In the genomic region with DNA sequence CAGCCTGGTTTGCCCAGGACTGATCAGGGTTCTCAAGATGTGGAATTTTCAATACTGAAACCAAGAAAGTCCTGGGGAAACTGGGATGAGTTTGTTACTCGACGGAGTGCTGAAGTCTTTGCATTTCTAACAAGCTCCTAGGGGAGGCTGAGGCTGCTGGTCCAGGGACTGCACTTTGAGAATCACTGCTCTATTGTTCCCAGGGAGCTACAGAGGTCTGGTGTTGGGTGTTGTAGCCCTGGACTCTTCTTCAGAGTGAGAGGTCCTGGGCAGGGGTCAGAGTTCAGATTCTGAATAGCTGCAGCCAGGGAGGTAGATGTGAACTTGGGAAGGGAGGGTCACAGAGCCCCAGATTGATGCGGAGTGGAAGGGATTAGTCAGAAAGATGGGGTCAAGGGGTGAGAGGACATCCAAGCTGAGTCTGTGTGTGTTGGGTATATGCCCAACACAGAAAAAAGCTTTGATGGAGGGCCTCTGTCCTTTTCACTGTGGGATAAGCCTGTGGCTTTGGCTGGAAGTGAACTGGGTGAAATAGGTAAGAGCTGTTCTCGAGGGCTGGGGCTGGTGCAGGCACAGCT, we compare ENCODE assay signal across 17 cellular contexts. TPM values are rescaled to one million over a fixed set of nuclear protein-coding genes. Genes with fewer than 3 reads are reported as not detected.
DNase-seq lines count a peak whose midpoint lies in the region; TF ChIP-seq lines count a peak whose summit lies in the region.
"Had no signal": no experiment of that assay in that cellular context is flagged by ENCODE, and none has a peak within 500 bp of the region (broad histone marks: within the 10 kb centered on the region; RNA-seq: fewer than 3 reads in every experiment).

No MANE protein-coding gene starts in this region.

- no peaks in the 10 kb centered on the region for H3K36me3 Mint-ChIP-seq in MCF 10A (ENCODE audit: insufficient read depth, unreplicated experiment)
- H3K36me3 Mint-ChIP-seq: CD8-positive, alpha-beta memory T cell had no signal

- 56 to 60% methylated on average over 4 of the region's 4 CpGs for WGBS in esophagus squamous epithelium, 2 donors
- WGBS in neuronal stem cell (ENCODE audit: extremely low coverage in 2 of 2, insufficient read length in 2 of 2, insufficient replicate concordance in 1 of 2), 2 donors = no CpG with 5 or more reads among the region's 4 CpGs

- H3K9ac ChIP-seq in neuronal stem cell (ENCODE audit: low read depth, low read length, poor library complexity) = no peak overlapping the region
- H3K9ac ChIP-seq: GM23248 had no signal

- H3K18ac ChIP-seq in neuronal stem cell (ENCODE audit: low read length) = peak overlapping the region; percentile 48

- H3K79me1 ChIP-seq in neuronal stem cell (ENCODE audit: low read depth, low read length) = peaks cover 1% of the 10 kb centered on the region

- H3K4ac ChIP-seq in neuronal stem cell (ENCODE audit: low read length) = no peak overlapping the region

- H3K27ac ChIP-seq in breast epithelium (peak overlapping the region; percentile 68 to 91), esophagus squamous epithelium (peak overlapping the region; percentile 80 to 90 (median 85)), neuronal stem cell (replicated peaks; ENCODE audit: low read length) (no peak overlapping the region)
- H3K27ac ChIP-seq: 22Rv1, GM23248 had no signal

- H2AFZ ChIP-seq in neuronal stem cell (ENCODE audit: low read length) = no peak overlapping the region
- H2AFZ ChIP-seq: GM23248 had no signal

- H3K36me3 ChIP-seq in breast epithelium (no peaks in the 10 kb centered on the region), esophagus squamous epithelium (no peaks in the 10 kb centered on the region), neuronal stem cell (replicated peaks in 1 of 2; ENCODE audit: control insufficient read depth in 2 of 2, insufficient read depth in 2 of 2, low read length in 2 of 2) (no peaks in the 10 kb centered on the region)

- H2AK5ac ChIP-seq in neuronal stem cell (ENCODE audit: low read depth, low read length) = no peak overlapping the region

- intact Hi-C loops in breast epithelium (cut with DNase I; ENCODE audit: low total_unique reads) = no loop called here
- intact Hi-C loops in MCF 10A (cut with micrococcal nuclease) = no loop called here
- intact Hi-C loops in esophagus squamous epithelium (cut with DNase I) = no loop called here

- H3K27me3 ChIP-seq in breast epithelium (no peaks in the 10 kb centered on the region), esophagus squamous epithelium (no peaks in the 10 kb centered on the region), neuronal stem cell (ENCODE audit: control insufficient read depth in 3 of 3, insufficient read depth in 3 of 3, low read depth in 1 of 3, low read length in 3 of 3) (no peaks in the 10 kb centered on the region)

- H3K4me1 ChIP-seq in breast epithelium (peaks cover 12 to 32% of the 10 kb centered on the region in 2 donors), esophagus squamous epithelium (peaks cover 29 to 71% (median 40%) of the 10 kb centered on the region in 3 donors), neuronal stem cell (ENCODE audit: control insufficient read depth in 2 of 2, insufficient read depth in 1 of 2, low read depth in 1 of 2, low read length in 2 of 2) (peaks cover 2 to 9% of the 10 kb centered on the region in 2 donors)

- peak overlapping the region; percentile 41 for H2BK12ac ChIP-seq in neuronal stem cell (ENCODE audit: low read length)

- TF ChIP-seq CTCF in breast epithelium (IDR thresholded peaks at IDR 0.05) = no peak
- TF ChIP-seq CTCF in MCF 10A (IDR thresholded peaks at IDR 0.05; ENCODE audit: unreplicated experiment) = no peak
- no peak for TF ChIP-seq CTCF in esophagus squamous epithelium (IDR thresholded peaks at IDR 0.05)

- no peaks in the 10 kb centered on the region for H3K27me3 Mint-ChIP-seq in MCF 10A (ENCODE audit: insufficient read depth, unreplicated experiment)

- no peak overlapping the region for H3K4me3 ChIP-seq in breast epithelium
- H3K4me3 ChIP-seq in esophagus squamous epithelium = no peak overlapping the region
- H3K4me3 ChIP-seq in neuronal stem cell (ENCODE audit: low read length in 2 of 2) = no peak overlapping the region
- H3K4me3 ChIP-seq: GM23248 had no signal

- no peaks in the 10 kb centered on the region for H3K9me3 Mint-ChIP-seq in MCF 10A (ENCODE audit: unreplicated experiment)

- no peak overlapping the region for H3K4me2 ChIP-seq in neuronal stem cell (ENCODE audit: insufficient read depth, low read length, poor library complexity, severe bottlenecking)

- peaks cover 5% of the 10 kb centered on the region for H3K4me1 Mint-ChIP-seq in MCF 10A (ENCODE audit: insufficient read depth, unreplicated experiment)
- H3K4me1 Mint-ChIP-seq: CD8-positive, alpha-beta memory T cell had no signal

- CTCF ChIA-PET in MCF 10A (lab: Yijun Ruan, JAX) = interaction anchor here (0.6 to 2.6 kb wide), 5 partner anchors 16 to 1197 kb away, joined by 3 to 15 read pairs (median 4); no protein-coding TSS in a partner anchor

- H3K9me3 ChIP-seq in breast epithelium (no peaks in the 10 kb centered on the region), esophagus squamous epithelium (no peaks in the 10 kb centered on the region), neuronal stem cell (replicated peaks in 1 of 2; ENCODE audit: control insufficient read depth in 2 of 2, insufficient read depth in 1 of 2, low read depth in 1 of 2, low read length in 2 of 2) (no peaks in the 10 kb centered on the region)

- peak overlapping the region; percentile 47 for H2BK120ac ChIP-seq in neuronal stem cell (ENCODE audit: low read depth, low read length)

- TF ChIP-seq POLR2A in breast epithelium (IDR thresholded peaks at IDR 0.05) (no peak), esophagus squamous epithelium (IDR thresholded peaks at IDR 0.05) (no peak)

- BruUV-seq in MCF 10A (replicated peaks; lab: Mats Ljungman, UMichigan) = no TSS peak

- POLR2A ChIA-PET in MCF 10A (lab: Yijun Ruan, JAX) = no interaction called here

- H2BK15ac ChIP-seq in neuronal stem cell (ENCODE audit: low read length) = no peak overlapping the region

- H3K14ac ChIP-seq in neuronal stem cell (ENCODE audit: low read length) = no peak overlapping the region

- H4K8ac ChIP-seq in neuronal stem cell (ENCODE audit: low read depth, low read length) = no peak overlapping the region

- H3K4me3 Mint-ChIP-seq in MCF 10A (ENCODE audit: unreplicated experiment) = no peak overlapping the region

- no peak overlapping the region for H2BK5ac ChIP-seq in neuronal stem cell (ENCODE audit: low read length)

- no peak overlapping the region for H3K23ac ChIP-seq in neuronal stem cell (ENCODE audit: low read depth, low read length, poor library complexity)

- DNase-seq in breast epithelium (ENCODE audit: low spot score in 2 of 2) (no peak), MCF 10A (ENCODE audit: unreplicated experiment) (no peak), esophagus squamous epithelium (lab: John Stamatoyannopoulos, UW) (no peak), neuronal stem cell (ENCODE audit: low spot score) (no peak), foreskin melanocyte (no peak), NCI-H2171 treated with DMSO at 0.1 percent for 48 hours (lab: John Stamatoyannopoulos, UW) (no peak), NCI-H2227 (lab: John Stamatoyannopoulos, UW; ENCODE audit: unreplicated experiment) (no peak)
- DNase-seq in stimulated activated CD4-positive, alpha-beta T cell treated with anti-CD3 and anti-CD28 coated beads, Interleukin-15, amount 100 ng/mL, for 24 hours = no peak
- DNase-seq: CD8-positive, alpha-beta memory T cell; GM23248; KBM-7; NCI-H1092; NCI-H2107; NCI-H446 had no signal

- no peak overlapping the region for H4K91ac ChIP-seq in neuronal stem cell (ENCODE audit: low read depth, low read length, poor library complexity)

- no peak overlapping the region for H3K27ac Mint-ChIP-seq in MCF 10A (ENCODE audit: low read depth, unreplicated experiment)

RNA-seq across cellular contexts. Expression of gene TMEM238L, which starts 14.1 kb away (rescaled TPM):
- total RNA-seq in breast epithelium (under 1 TPM in 1 of 3 donors, not detected in 2; 0.66 TPM), MCF 10A (2022) (not detected in 2 replicates), esophagus squamous epithelium (1 to 10 TPM in 2 of 4 donors, under 1 TPM in 2; 0.42 to 4.8 (median 1.0) TPM)
- not detected for polyA plus RNA-seq in neuronal stem cell (2013, experiment 1 of 2)
- polyA plus RNA-seq in neuronal stem cell (2013, experiment 2 of 2) = not detected
- total RNA-seq: CD8-positive, alpha-beta memory T cell; GM23248; M059J had no signal
- polyA plus RNA-seq: BJ; CD8-positive, alpha-beta memory T cell; GM23248 had no signal

RNA-seq across cellular contexts. Expression of gene PIRT, which starts 48.1 kb away (rescaled TPM):
- total RNA-seq in breast epithelium (under 1 TPM in 1 of 3 donors, not detected in 2; under 0.01 TPM), MCF 10A (2022) (not detected in 2 replicates), esophagus squamous epithelium (not detected)
- not detected for polyA plus RNA-seq in neuronal stem cell (2013, experiment 1 of 2)
- not detected for polyA plus RNA-seq in neuronal stem cell (2013, experiment 2 of 2)
- total RNA-seq: CD8-positive, alpha-beta memory T cell; GM23248; M059J had no signal
- polyA plus RNA-seq: BJ; CD8-positive, alpha-beta memory T cell; GM23248 had no signal

RNA-seq across cellular contexts. Expression of gene TMEM220, which starts 60.0 kb away (rescaled TPM):
- total RNA-seq in breast epithelium (10 to 100 TPM in 1 of 3 donors, 1 to 10 TPM in 2; 8.5 to 13.4 (median 9.5) TPM), MCF 10A (2022) (0.96 and 1.1 TPM in 2 replicates), esophagus squamous epithelium (1 to 10 TPM; 1.4 to 9.5 (median 6.3) TPM)
- 0.53 TPM for polyA plus RNA-seq in neuronal stem cell (2013, experiment 1 of 2)
- polyA plus RNA-seq in neuronal stem cell (2013, experiment 2 of 2) = 0.69 TPM
